11 cellular contexts compared by ENCODE assay signal in the genomic region with DNA sequence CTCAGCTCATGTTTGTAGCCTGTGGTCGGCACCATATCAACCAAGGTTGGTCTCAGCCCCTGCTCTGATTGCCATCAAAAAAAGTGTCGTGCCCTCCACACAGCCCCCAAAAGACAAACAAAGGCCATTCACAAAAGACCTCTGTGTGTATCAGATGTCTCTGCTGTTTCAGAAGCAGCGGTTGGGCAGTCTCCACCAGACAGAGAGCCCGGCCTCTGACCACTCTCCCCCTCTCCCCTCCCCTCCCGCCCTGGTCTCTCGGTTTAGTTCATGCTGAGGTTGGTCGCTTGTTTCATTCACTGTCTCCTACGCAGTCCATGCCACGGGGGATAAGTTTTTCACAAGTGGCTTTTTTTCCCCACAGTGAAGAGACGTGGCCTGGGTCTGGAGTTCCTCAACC. TPM values are rescaled to one million over a fixed set of nuclear protein-coding genes. Genes with fewer than 3 reads are reported as not detected.
DNase-seq lines count a peak whose midpoint lies in the region; ATAC-seq, FAIRE-seq and TF ChIP-seq lines count a peak whose summit lies in the region.
"Had no signal": no experiment of that assay in that cellular context is flagged by ENCODE, and none has a peak within 500 bp of the region (broad histone marks: within the 10 kb centered on the region; RNA-seq: fewer than 3 reads in every experiment).

No MANE protein-coding gene starts in this region.

- POLR2A ChIA-PET in naive thymus-derived CD8-positive, alpha-beta T cell (lab: Charles Lee): no interaction called here

- intact Hi-C loops in left ventricle myocardium inferior (cut with micrococcal nuclease) (no loop called here), Right ventricle myocardium inferior (cut with DNase I) (no loop called here), dorsolateral prefrontal cortex (cut with DNase I) (no loop called here)

- TF ChIP-seq CTCF in left ventricle myocardium inferior (IDR thresholded peaks at IDR 0.05; ENCODE audit: borderline replicate concordance) (no peak), dorsolateral prefrontal cortex (IDR thresholded peaks at IDR 0.05 in 54 of 56, conservative IDR thresholded peaks at IDR 0.05 in 2 of 56; ENCODE audit: low read depth in 1 of 56, partially characterized antibody in 56 of 56) (no peak)

- H3K9me3 Mint-ChIP-seq in naive thymus-derived CD8-positive, alpha-beta T cell: no peaks in the 10 kb centered on the region

- ATAC-seq in Right ventricle myocardium inferior: no peak
- no peak for ATAC-seq in naive thymus-derived CD8-positive, alpha-beta T cell
- no peak for ATAC-seq in HG02970 (IDR thresholded peaks at IDR 0.05; ENCODE audit: low FRiP score, unreplicated experiment)
- no peak for ATAC-seq in HG02798 (IDR thresholded peaks at IDR 0.05; ENCODE audit: poor library complexity, unreplicated experiment)
- ATAC-seq: Panc1 had no signal

- H3K36me3 Mint-ChIP-seq in naive thymus-derived CD8-positive, alpha-beta T cell: no peaks in the 10 kb centered on the region

- H3K27me3 Mint-ChIP-seq in naive thymus-derived CD8-positive, alpha-beta T cell: peaks cover 34 to 87% (median 53%) of the 10 kb centered on the region in 5 donors

- peaks cover 12 to 25% (median 22%) of the 10 kb centered on the region in 4 donors for H3K4me1 Mint-ChIP-seq in naive thymus-derived CD8-positive, alpha-beta T cell

- FAIRE-seq in frontal cortex (lab: Jason Lieb, UNC): no peak
- FAIRE-seq: GM12892 had no signal

- H3K4me1 ChIP-seq in left ventricle myocardium inferior: peaks cover 48% of the 10 kb centered on the region
- H3K4me1 ChIP-seq in urinary bladder (ENCODE audit: insufficient read depth): no peaks in the 10 kb centered on the region

- H3K27me3 ChIP-seq in left ventricle myocardium inferior (ENCODE audit: low read depth): peaks cover 92% of the 10 kb centered on the region
- H3K27me3 ChIP-seq in dorsolateral prefrontal cortex: peaks cover 0 to 5% (median 0%) of the 10 kb centered on the region in 45 donors

- H3K9me3 ChIP-seq in left ventricle myocardium inferior (replicated peaks): no peaks in the 10 kb centered on the region

- H3K4me3 ChIP-seq in left ventricle myocardium inferior: peak overlapping the region; percentile 47
- peak overlapping the region in 58 of 59 donors; percentile 33 to 76 (median 54) for H3K4me3 ChIP-seq in dorsolateral prefrontal cortex
- H3K4me3 ChIP-seq in urinary bladder (ENCODE audit: low read depth, low read length): peak overlapping the region; percentile 8

- WGBS in urinary bladder: 9% methylated on average over 10 of the region's 10 CpGs

- peak overlapping the region; percentile 63 to 87 (median 80) for H3K4me3 Mint-ChIP-seq in naive thymus-derived CD8-positive, alpha-beta T cell

- H3K36me3 ChIP-seq in left ventricle myocardium inferior: no peaks in the 10 kb centered on the region
- no peaks in the 10 kb centered on the region for H3K36me3 ChIP-seq in urinary bladder (ENCODE audit: insufficient read depth)

- H3K27ac ChIP-seq in left ventricle myocardium inferior (replicated peaks) (no peak overlapping the region), dorsolateral prefrontal cortex (peak overlapping the region in 8 of 59 donors; percentile 35 to 96 (median 92)), urinary bladder (ENCODE audit: low read depth) (no peak overlapping the region)

- H3K27ac Mint-ChIP-seq in naive thymus-derived CD8-positive, alpha-beta T cell: peak overlapping the region in 1 of 10 donors; percentile 68

- DNase-seq in left ventricle myocardium inferior (no peak), Right ventricle myocardium inferior (ENCODE audit: missing footprints) (no peak), dorsolateral prefrontal cortex (no peak), frontal cortex (ENCODE audit: low spot score in 2 of 2) (no peak)
- no peak for DNase-seq in naive thymus-derived CD8-positive, alpha-beta T cell
- DNase-seq: NCI-H1436 had no signal

RNA-seq across cellular contexts. Expression of a gene that starts 27.1 kb away (rescaled TPM):
- total RNA-seq in left ventricle myocardium inferior: 7,565 TPM
- total RNA-seq in Right ventricle myocardium inferior: 1,694 TPM
- total RNA-seq in dorsolateral prefrontal cortex: 1 to 10 TPM in 52 of 120 experiments, under 1 TPM in 54, not detected in 14; 0.29 to 3.3 (median 0.96) TPM
- under 1 TPM; 0.34 to 0.36 TPM for total RNA-seq in naive thymus-derived CD8-positive, alpha-beta T cell
- not detected for polyA plus RNA-seq in naive thymus-derived CD8-positive, alpha-beta T cell
- 51.9 TPM for total RNA-seq in urinary bladder
- 7.9 TPM for polyA plus RNA-seq in urinary bladder
- 0.41 TPM for total RNA-seq in frontal cortex

Comparison
In these comparisons a context has a peak if more than half of its experiments do, and no peak if none do; other contexts are left out.
1. RNA of a gene that starts 27.1 kb away (total RNA-seq): 7,565 TPM in left ventricle myocardium inferior (single experiment) and 1,694 TPM in Right ventricle myocardium inferior (single experiment); 51.9 TPM in urinary bladder (single experiment), 0.29 to 3.3 TPM in dorsolateral prefrontal cortex, 0.41 TPM in frontal cortex (single experiment) and 0.34 to 0.36 TPM in naive thymus-derived CD8-positive, alpha-beta T cell; every median in the first group is over 10 times any median in the second.
2. Peak in every context shown above with its lines, with median percentiles within 50 percentile points of each other: H3K4me3 ChIP-seq.